Comparison of ENCODE assay signal across 8 cellular contexts in genomic region chr12:128853321-128854197, GRCh38. TPM values are rescaled to one million over a fixed set of nuclear protein-coding genes. Genes with fewer than 3 reads are reported as not detected.
DNase-seq lines count a peak whose midpoint lies in the region; ATAC-seq and TF ChIP-seq lines count a peak whose summit lies in the region.

Gene GLT1D1, plus strand, starts transcription at chr12:128853478. Its CDS starts 104 bp downstream, at chr12:128853582.

- H4K20me1 ChIP-seq in H9 (ENCODE audit: control insufficient read depth, insufficient read depth, insufficient read length): no peaks in the 10 kb centered on the region

- POLR2A ChIA-PET in GM10248 (lab: Yijun Ruan, JAX): interaction anchor here (1.1 kb wide), 1 partner anchor 24 kb away, joined by 3 read pairs; no protein-coding TSS in a partner anchor

- H3K14ac ChIP-seq in H9 (ENCODE audit: insufficient read depth, low read length): peak within 1 kb of the TSS; percentile 54; the same call in 1 of the 2 replicates

- H3K4me1 ChIP-seq in H9 (ENCODE audit: insufficient read depth, low read length) (no peaks in the 10 kb centered on the region; the same call in 1 of the 2 replicates), neuron (ENCODE audit: insufficient read depth, low read length) (no peaks in the 10 kb centered on the region)

- CTCF ChIA-PET in GM10248 (lab: Yijun Ruan, JAX): interaction anchor here (0.9 to 1.2 kb wide), 3 partner anchors 11 to 31 kb away, joined by 3 read pairs; no protein-coding TSS in a partner anchor

- no peak within 1 kb of the TSS for H2BK5ac ChIP-seq in H9 (ENCODE audit: insufficient read length, low read length)

- peaks cover 46% of the 10 kb centered on the region for H3K27me3 Mint-ChIP-seq in H9 (ENCODE audit: low read depth)

- H3K4me1 Mint-ChIP-seq in H9: peaks cover 30 to 37% of the 10 kb centered on the region in 2 experiments

- peaks cover 5 to 9% (median 6%) of the 10 kb centered on the region in 3 experiments; a peak in 6 of 7 replicates for H3K36me3 Mint-ChIP-seq in H9 (ENCODE audit: insufficient read depth in 1 of 3, low read depth in 3 of 3)

- no peaks in the 10 kb centered on the region for H3K79me2 ChIP-seq in H9 (ENCODE audit: insufficient read depth, low read length)

- no peak within 1 kb of the TSS for H4K91ac ChIP-seq in H9 (ENCODE audit: insufficient read length, low read depth, low read length)

- no peak within 1 kb of the TSS for H3K56ac ChIP-seq in H9 (ENCODE audit: insufficient read length, low read depth, low read length)

- H2BK120ac ChIP-seq in H9 (ENCODE audit: low read depth, low read length, poor library complexity, severe bottlenecking): no peak within 1 kb of the TSS

- H3K9ac ChIP-seq in H9 (ENCODE audit: extremely low read depth, insufficient read length, low read length): no peak within 1 kb of the TSS

- H2BK12ac ChIP-seq in H9 (ENCODE audit: insufficient read length, low read depth, low read length): no peak within 1 kb of the TSS

- H2BK20ac ChIP-seq in H9 (ENCODE audit: low read depth, low read length, poor library complexity, severe bottlenecking): no peak within 1 kb of the TSS

- no peak within 1 kb of the TSS for H3K23ac ChIP-seq in H9 (ENCODE audit: insufficient read length, low read depth, low read length)

- H2BK15ac ChIP-seq in H9 (ENCODE audit: low read depth, low read length): no peak within 1 kb of the TSS

- no peaks in the 10 kb centered on the region for H3K36me3 ChIP-seq in neuron (ENCODE audit: insufficient read depth, low read length)

- peak within 1 kb of the TSS; percentile 60 for H3K4me2 ChIP-seq in H9 (ENCODE audit: insufficient read depth, insufficient read length, low read length)

- H3K27ac ChIP-seq in H9 (ENCODE audit: insufficient read length, low read depth, low read length): no peak within 1 kb of the TSS
- peak within 1 kb of the TSS in 56 of 59 donors; percentile 16 to 90 (median 79) for H3K27ac ChIP-seq in dorsolateral prefrontal cortex

- no peaks in the 10 kb centered on the region for H3K79me1 ChIP-seq in H9 (ENCODE audit: insufficient read depth, low read depth, low read length, poor library complexity, severe bottlenecking)

- no peak within 1 kb of the TSS for H4K8ac ChIP-seq in H9 (replicated peaks; ENCODE audit: insufficient read length, low read depth, low read length)

- H2AFZ ChIP-seq in H9 (ENCODE audit: low read length) (no peak within 1 kb of the TSS), neuron (ENCODE audit: low read depth, low read length) (peak within 1 kb of the TSS; percentile 80)

- H3K27ac Mint-ChIP-seq in H9: peak within 1 kb of the TSS in 1 of 3 experiments; percentile 65; a peak in 3 of 7 replicates

- ATAC-seq in GM21576 (IDR thresholded peaks at IDR 0.05; ENCODE audit: unreplicated experiment) (no peak), HG02571 (IDR thresholded peaks at IDR 0.05; ENCODE audit: unreplicated experiment) (no peak)

- peak; percentile 45 for DNase-seq in GM10248 (ENCODE audit: extremely low spot score)
- peak; percentile 55 for DNase-seq in H9
- peak in 4 of 10 donors; percentile 7 to 53 (median 48) for DNase-seq in dorsolateral prefrontal cortex
- DNase-seq in stimulated activated CD4-positive, alpha-beta T cell treated with anti-CD3 and anti-CD28 coated beads, Interleukin-4, amount 100 ng/mL, for 1 hour: no peak
- no peak for DNase-seq in NCI-H82 (lab: John Stamatoyannopoulos, UW)

- peak within 1 kb of the TSS; percentile 1 for H3K18ac ChIP-seq in H9 (ENCODE audit: insufficient read length, low read depth, low read length)

- intact Hi-C loops in dorsolateral prefrontal cortex (cut with DNase I): no loop called here

- H2AK5ac ChIP-seq in H9 (ENCODE audit: insufficient read length, low read length): no peak within 1 kb of the TSS

- H3T11ph ChIP-seq in H9 (ENCODE audit: low read length): no peak within 1 kb of the TSS

- H4K5ac ChIP-seq in H9 (ENCODE audit: insufficient read length, low read depth, low read length): no peak within 1 kb of the TSS

- H3K4me3 ChIP-seq in dorsolateral prefrontal cortex (peak within 1 kb of the TSS; percentile 18 to 69 (median 55)), neuron (ENCODE audit: low read length) (peak within 1 kb of the TSS; percentile 47)

- TF ChIP-seq CTCF in GM10248 (IDR thresholded peaks at IDR 0.05; ENCODE audit: control extremely low read depth, extremely low read depth, low read depth, missing control alignments) (no peak), H9 (conservative IDR thresholded peaks at IDR 0.05) (no peak), dorsolateral prefrontal cortex (IDR thresholded peaks at IDR 0.05 in 54 of 56, conservative IDR thresholded peaks at IDR 0.05 in 2 of 56; ENCODE audit: low read depth in 1 of 56, partially characterized antibody in 56 of 56) (no peak)

- no peaks in the 10 kb centered on the region for H3K9me3 ChIP-seq in H9 (ENCODE audit: control insufficient read depth, low read depth, low read length)
- H3K9me3 ChIP-seq in neuron (ENCODE audit: low read length): peaks cover 4% of the 10 kb centered on the region

- peak within 1 kb of the TSS; percentile 62 to 82 for H3K4me3 Mint-ChIP-seq in H9

- H3K4ac ChIP-seq in H9 (ENCODE audit: low read depth, low read length): no peak within 1 kb of the TSS

- H3K9me3 Mint-ChIP-seq in H9: peaks cover 0 to 6% of the 10 kb centered on the region in 2 experiments; a peak in 2 of 5 replicates

- WGBS in H9 (ENCODE audit: extremely low coverage, insufficient read length, low lambda C conversion rate): no CpG with 5 or more reads among the region's 115 CpGs

- H3K27me3 ChIP-seq in H9 (ENCODE audit: insufficient read depth, low read length): peaks cover 4% of the 10 kb centered on the region; the same call in 1 of the 2 replicates
- H3K27me3 ChIP-seq in dorsolateral prefrontal cortex: peaks cover 0 to 25% (median 4%) of the 10 kb centered on the region in 45 donors
- peaks cover 9% of the 10 kb centered on the region for H3K27me3 ChIP-seq in neuron (ENCODE audit: insufficient read depth, low read length)

- no peaks in the 10 kb centered on the region for H3K23me2 ChIP-seq in H9 (ENCODE audit: insufficient read length, low read depth, low read length, poor library complexity, severe bottlenecking)

RNA-seq across cellular contexts. Expression of gene GLT1D1, which starts in this region (rescaled TPM):
- total RNA-seq in H9 (2021): 6.7 and 7.0 TPM in 2 replicates
- total RNA-seq in dorsolateral prefrontal cortex: 10 to 100 TPM in 119 of 120 experiments, 1 to 10 TPM in 1; 10.0 to 50.2 (median 31.8) TPM

Comparison
In these comparisons a context has a peak if more than half of its experiments do, and no peak if none do; other contexts are left out.
1. DNase-seq: peak in GM10248 (single experiment) and H9 (single experiment); none in stimulated activated CD4-positive, alpha-beta T cell treated with anti-CD3 and anti-CD28 coated beads, Interleukin-4, amount 100 ng/mL, for 1 hour (single experiment) and NCI-H82 (single experiment).